In genomic region chr2:206127656-206128055, GRCh38 we compare ENCODE assay signal across 12 cellular contexts. TPM values are rescaled to one million over a fixed set of nuclear protein-coding genes. Genes with fewer than 3 reads are reported as not detected.
A peak's percentile ranks its signal among the peaks of the same experiment; 100 is the strongest.
DNase-seq lines count a peak whose midpoint lies in the region; ATAC-seq and TF ChIP-seq lines count a peak whose summit lies in the region.
"Had no signal": no experiment of that assay in that cellular context is flagged by ENCODE, and none has a peak within 500 bp of the region (broad histone marks: within the 10 kb centered on the region; RNA-seq: fewer than 3 reads in every experiment).

No MANE protein-coding gene starts in this region.

- peaks cover 32% of the 10 kb centered on the region for H3K36me3 ChIP-seq in CD8-positive, alpha-beta T cell (ENCODE audit: insufficient read depth, low read length)
- peaks cover 76% of the 10 kb centered on the region for H3K36me3 ChIP-seq in MG63

- no peaks in the 10 kb centered on the region for H3K27me3 ChIP-seq in CD8-positive, alpha-beta T cell (ENCODE audit: insufficient read depth, low read length)
- no peaks in the 10 kb centered on the region for H3K27me3 ChIP-seq in MG63
- H3K27me3 ChIP-seq: upper lobe of right lung had no signal

- H3K9me3 Mint-ChIP-seq in CD8-positive, alpha-beta T cell: no peaks in the 10 kb centered on the region

- H3K27ac ChIP-seq in CD8-positive, alpha-beta T cell (ENCODE audit: low read depth, low read length): no peak overlapping the region
- H3K27ac ChIP-seq: psoas muscle, upper lobe of right lung had no signal

- no peak overlapping the region for H3K4me3 Mint-ChIP-seq in CD8-positive, alpha-beta T cell

- H3K27me3 Mint-ChIP-seq in CD8-positive, alpha-beta T cell (ENCODE audit: low read depth): no peaks in the 10 kb centered on the region

- ATAC-seq in CD8-positive, alpha-beta T cell: no peak
- ATAC-seq in GM18498 (IDR thresholded peaks at IDR 0.05; ENCODE audit: unreplicated experiment) (no peak), GM18517 (IDR thresholded peaks at IDR 0.05; ENCODE audit: unreplicated experiment) (no peak)
- ATAC-seq: psoas muscle, upper lobe of right lung had no signal

- TF ChIP-seq CTCF in NB4 (IDR thresholded peaks at IDR 0.05; ENCODE audit: low read depth, low read length): no peak
- no peak for TF ChIP-seq CTCF in CD8-positive, alpha-beta T cell (IDR thresholded peaks at IDR 0.05)

- peak; percentile 26 for DNase-seq in D341Med (ENCODE audit: low spot score)
- peak; percentile 2 for DNase-seq in G401 (ENCODE audit: low spot score)
- peak; percentile 41 for DNase-seq in NB4 (ENCODE audit: low read depth)
- DNase-seq in cerebellar cortex (ENCODE audit: low spot score): peak; percentile 18
- no peak for DNase-seq in CD8-positive, alpha-beta T cell
- no peak for DNase-seq in MG63
- DNase-seq: COR-L47, NCI-H226, psoas muscle, upper lobe of right lung had no signal

- H3K27ac Mint-ChIP-seq in CD8-positive, alpha-beta T cell: no peak overlapping the region

- in situ Hi-C loops in G401 (cut with HindIII; ENCODE audit: low sequenced_read_pairs): no loop called here

- H3K4me3 ChIP-seq in NB4 (ENCODE audit: low read depth, low read length): no peak overlapping the region
- H3K4me3 ChIP-seq in CD8-positive, alpha-beta T cell (ENCODE audit: low read depth, low read length): no peak overlapping the region
- no peak overlapping the region for H3K4me3 ChIP-seq in MG63
- H3K4me3 ChIP-seq: psoas muscle, upper lobe of right lung had no signal

- POLR2A ChIA-PET in CD8-positive, alpha-beta T cell (lab: Charles Lee): no interaction called here

- H3K4me1 Mint-ChIP-seq in CD8-positive, alpha-beta T cell (ENCODE audit: low read depth): no peaks in the 10 kb centered on the region

- TF ChIP-seq POLR2A in NB4 (IDR thresholded peaks at IDR 0.05; ENCODE audit: extremely low read depth, insufficient read length): no peak

- CTCF ChIA-PET in CD8-positive, alpha-beta T cell (lab: Charles Lee): interaction anchor here (1.2 kb wide), 1 partner anchor 42 kb away, joined by 3 read pairs; the partner anchor contains the start of gene INO80D

- no peaks in the 10 kb centered on the region for H3K9me3 ChIP-seq in CD8-positive, alpha-beta T cell (ENCODE audit: low read length)
- H3K9me3 ChIP-seq in MG63: no peaks in the 10 kb centered on the region
- H3K9me3 ChIP-seq: psoas muscle, upper lobe of right lung had no signal

- no peaks in the 10 kb centered on the region for H3K4me1 ChIP-seq in CD8-positive, alpha-beta T cell (ENCODE audit: insufficient read depth, low read length)
- H3K4me1 ChIP-seq: psoas muscle, upper lobe of right lung had no signal

- peaks cover 68% of the 10 kb centered on the region for H3K36me3 Mint-ChIP-seq in CD8-positive, alpha-beta T cell

- intact Hi-C loops in CD8-positive, alpha-beta T cell (cut with DNase I, micrococcal nuclease): no loop called here

RNA-seq across cellular contexts. Expression of gene NDUFS1, which starts 31.6 kb away (rescaled TPM):
- 206 and 242 TPM in 2 replicates for total RNA-seq in G401 (2014; rRNA removed; shearing (Covaris generic))
- total RNA-seq in CD8-positive, alpha-beta T cell: 10 to 100 TPM; 23.7 to 28.7 TPM
- total RNA-seq in MG63 (2014; rRNA removed; shearing (Covaris generic); ENCODE audit: low replicate concordance): 110 and 146 TPM in 2 replicates

RNA-seq across cellular contexts. Expression of gene EEF1B2, which starts 32.0 kb away (rescaled TPM):
- 477 and 547 TPM in 2 replicates for total RNA-seq in G401 (2014; rRNA removed; shearing (Covaris generic))
- total RNA-seq in CD8-positive, alpha-beta T cell: 1,000 to 10,000 TPM; 1,147 to 1,208 TPM
- 425 and 693 TPM in 2 replicates for total RNA-seq in MG63 (2014; rRNA removed; shearing (Covaris generic); ENCODE audit: low replicate concordance)

RNA-seq across cellular contexts. Expression of gene INO80D, which starts 41.7 kb away (rescaled TPM):
- 1.7 and 2.7 TPM in 2 replicates for total RNA-seq in G401 (2014; rRNA removed; shearing (Covaris generic))
- 10 to 100 TPM; 48.5 to 48.6 TPM for total RNA-seq in CD8-positive, alpha-beta T cell
- 1.1 and 3.5 TPM in 2 replicates for total RNA-seq in MG63 (2014; rRNA removed; shearing (Covaris generic); ENCODE audit: low replicate concordance)

Comparison
In these comparisons a context has a peak if more than half of its experiments do, and no peak if none do; other contexts are left out.
1. DNase-seq: peak in D341Med (single experiment), G401 (single experiment), NB4 (single experiment) and cerebellar cortex (single experiment); none in CD8-positive, alpha-beta T cell (0 of 7) and MG63 (single experiment).
2. RNA of gene INO80D, which starts 41.7 kb away (total RNA-seq): 48.5 to 48.6 TPM in CD8-positive, alpha-beta T cell; 1.7 to 2.7 TPM in G401 and 1.1 to 3.5 TPM in MG63; every median in the first group is over 10 times any median in the second.